Comparison of ENCODE assay signal across 8 cellular contexts in the genomic region with DNA sequence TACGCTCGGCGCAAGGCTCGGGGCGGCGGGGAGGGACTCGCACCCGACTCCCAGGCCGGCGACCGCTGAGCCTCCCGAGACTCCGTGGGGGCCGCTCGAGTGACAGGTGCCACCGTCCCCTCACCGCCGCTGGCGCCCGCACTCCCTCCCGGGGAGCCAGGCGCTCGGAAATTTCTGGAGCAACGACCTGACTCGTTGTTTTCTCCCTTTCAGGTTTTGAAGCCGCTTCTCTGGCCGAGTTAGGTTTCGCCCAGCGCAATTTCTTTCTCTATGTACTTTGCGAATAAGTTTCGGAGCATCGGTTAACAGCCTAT.
DNase-seq lines count a peak whose midpoint lies in the region; ATAC-seq, FAIRE-seq and TF ChIP-seq lines count a peak whose summit lies in the region.
"Not testable (repeated sequence)": the region's sequence is repeated elsewhere in the genome, so short reads cannot be mapped to it uniquely, and the experiment has no call there.

No MANE protein-coding gene starts in this region.

- not testable (repeated sequence) for H3K79me2 ChIP-seq in GM23248 (ENCODE audit: insufficient read depth); K562 (ENCODE audit: control insufficient read depth, insufficient read depth, low read length)

- peak overlapping the region; percentile 74 for H3K9ac ChIP-seq in GM23248
- H3K9ac ChIP-seq in K562 (ENCODE audit: insufficient read depth in 1 of 2, low read depth in 2 of 2, low read length in 2 of 2), result peak overlapping the region; percentile 34 to 84; a peak in 3 of 4 replicates

- POLR2A ChIA-PET in BJ (lab: Charles Lee); activated CD4-positive, alpha-beta T cell treated with anti-CD3 and anti-CD28 coated beads for 36 hours (lab: Charles Lee); K562 (lab: Yijun Ruan, JAX); naive thymus-derived CD8-positive, alpha-beta T cell (lab: Charles Lee): not testable (repeated sequence)

- H3K4me1 Mint-ChIP-seq in activated CD4-positive, alpha-beta T cell treated with anti-CD3 and anti-CD28 coated beads for 36 hours, result not testable (repeated sequence)
- H3K4me1 Mint-ChIP-seq in naive thymus-derived CD8-positive, alpha-beta T cell, result peaks cover 9 to 25% (median 15%) of the 10 kb centered on the region in 4 donors

- H3K4me3 ChIP-seq in BJ (ENCODE audit: low read depth, low read length) (peak overlapping the region; percentile 72), GM23248 (peak overlapping the region; percentile 82), NB4 (ENCODE audit: low read depth, low read length) (peak overlapping the region; percentile 67), K562 (peak overlapping the region; percentile 55)

- not testable (repeated sequence) for TF ChIP-seq CTCF in BJ (IDR thresholded peaks at IDR 0.05; ENCODE audit: insufficient read depth, low read depth, low read length); NB4 (IDR thresholded peaks at IDR 0.05; ENCODE audit: low read depth, low read length); K562 (IDR thresholded peaks at IDR 0.05 in 2 of 3, conservative IDR thresholded peaks at IDR 0.05 in 1 of 3; ENCODE audit: insufficient read depth in 2 of 3, low read depth in 1 of 3, low read length in 3 of 3)

- ATAC-seq in activated CD4-positive, alpha-beta T cell treated with anti-CD3 and anti-CD28 coated beads for 36 hours; K562; Right ventricle myocardium inferior: not testable (repeated sequence)
- peak; percentile 23 to 29 for ATAC-seq in naive thymus-derived CD8-positive, alpha-beta T cell

- not testable (repeated sequence) for H4K20me1 ChIP-seq in GM23248 (ENCODE audit: insufficient read depth); K562 (replicated peaks; ENCODE audit: control insufficient read depth, insufficient read depth, low read length)

- not testable (repeated sequence) for H3K27me3 Mint-ChIP-seq in activated CD4-positive, alpha-beta T cell treated with anti-CD3 and anti-CD28 coated beads for 36 hours; naive thymus-derived CD8-positive, alpha-beta T cell

- H3K4me2 ChIP-seq in GM23248 (ENCODE audit: unreplicated experiment) (peak overlapping the region; percentile 95), K562 (ENCODE audit: insufficient read depth, low read length) (peak overlapping the region; percentile 58; the same call in 1 of the 2 replicates)

- H3K9me1 ChIP-seq in K562 (ENCODE audit: control insufficient read depth, insufficient read depth, low read length), result not testable (repeated sequence)

- WGBS in GM23248 (ENCODE audit: low coverage in 1 of 2, low lambda C conversion rate in 2 of 2, missing lambda C conversion rate in 2 of 2), 2 experiments, result 1 to 3% methylated on average over 17 to 30 of the region's 32 CpGs
- 0% methylated on average over 1 of the region's 32 CpGs for WGBS in K562 (ENCODE audit: insufficient coverage, low coverage, missing lambda C conversion rate)

- peak overlapping the region; percentile 86 for H2AFZ ChIP-seq in GM23248
- peak overlapping the region; percentile 80 for H2AFZ ChIP-seq in K562 (ENCODE audit: low read depth, low read length)

- not testable (repeated sequence) for H3K27ac ChIP-seq in GM23248; K562 (ENCODE audit: extremely low read depth, low read depth, low read length)

- H3K9me2 ChIP-seq in GM23248 (ENCODE audit: insufficient read depth), result not testable (repeated sequence)

- H3K9me3 Mint-ChIP-seq in activated CD4-positive, alpha-beta T cell treated with anti-CD3 and anti-CD28 coated beads for 36 hours (ENCODE audit: low read depth); naive thymus-derived CD8-positive, alpha-beta T cell: not testable (repeated sequence)

- peak; percentile 49 for FAIRE-seq in K562 (lab: Jason Lieb, UNC)

- TF ChIP-seq POLR2A in NB4 (IDR thresholded peaks at IDR 0.05; ENCODE audit: extremely low read depth, insufficient read length); K562 (conservative IDR thresholded peaks at IDR 0.05): not testable (repeated sequence)

- H3K4me1 ChIP-seq in GM23248 (ENCODE audit: insufficient read depth); K562 (replicated peaks in 1 of 2; ENCODE audit: control insufficient read depth in 2 of 2, insufficient read depth in 2 of 2, low read length in 2 of 2): not testable (repeated sequence)

- H3K36me3 Mint-ChIP-seq in activated CD4-positive, alpha-beta T cell treated with anti-CD3 and anti-CD28 coated beads for 36 hours (ENCODE audit: low read depth), result peaks cover 16% of the 10 kb centered on the region
- H3K36me3 Mint-ChIP-seq in naive thymus-derived CD8-positive, alpha-beta T cell, result peaks cover 0 to 25% (median 10%) of the 10 kb centered on the region in 3 donors

- not testable (repeated sequence) for H3K27me3 ChIP-seq in BJ (ENCODE audit: control insufficient read depth, insufficient read depth, low read length); GM23248 (replicated peaks; ENCODE audit: insufficient read depth); K562 (ENCODE audit: control insufficient read depth in 2 of 2, insufficient read depth in 2 of 2, low read length in 2 of 2)

- H3K36me3 ChIP-seq in BJ (ENCODE audit: control insufficient read depth, insufficient read depth, low read length); GM23248 (ENCODE audit: low read depth); K562 (ENCODE audit: control insufficient read depth, insufficient read depth, low read length): not testable (repeated sequence)

- not testable (repeated sequence) for H3F3A ChIP-seq in GM23248 (ENCODE audit: insufficient read depth)

- intact Hi-C loops in activated CD4-positive, alpha-beta T cell treated with anti-CD3 and anti-CD28 coated beads for 36 hours (cut with DNase I, micrococcal nuclease), result loop anchor here (1.0 to 5.0 kb wide), 7 partner anchors 63 to 1142 kb away; a partner anchor contains a TSS
- intact Hi-C loops in K562 (cut with micrococcal nuclease); Right ventricle myocardium inferior (cut with DNase I): not testable (repeated sequence)

- not testable (repeated sequence) for BruUV-seq in K562 (replicated peaks; lab: Mats Ljungman, UMichigan)

- DNase-seq in BJ (ENCODE audit: low read depth); NB4 (ENCODE audit: low read depth); K562 (ENCODE audit: extremely low read depth in 1 of 4, low spot score in 3 of 4): not testable (repeated sequence)
- DNase-seq in GM23248 (peak; percentile 29), Right ventricle myocardium inferior (ENCODE audit: missing footprints) (peak; percentile 67)
- peak; percentile 56 for DNase-seq in activated CD4-positive, alpha-beta T cell treated with anti-CD3 and anti-CD28 coated beads for 36 hours
- peak in 6 of 10 donors; percentile 4 to 56 (median 46) for DNase-seq in naive thymus-derived CD8-positive, alpha-beta T cell
- DNase-seq in stimulated activated CD4-positive, alpha-beta T cell treated with anti-CD3 and anti-CD28 coated beads, TNF-alpha, amount 100 ng/mL, for 4 hours (ENCODE audit: low read depth in 3 of 3), result peak; percentile 1 to 19 (median 5)

- peak overlapping the region; percentile 84 for H3K4me3 Mint-ChIP-seq in activated CD4-positive, alpha-beta T cell treated with anti-CD3 and anti-CD28 coated beads for 36 hours
- peak overlapping the region in 9 of 10 donors; percentile 82 to 92 (median 88) for H3K4me3 Mint-ChIP-seq in naive thymus-derived CD8-positive, alpha-beta T cell

- TF ChIP-seq RAD21 in K562 (CRISPR knock-in tag; conservative IDR thresholded peaks at IDR 0.05 in 1 of 2, IDR thresholded peaks at IDR 0.05 in 1 of 2), result not testable (repeated sequence)

- peak overlapping the region; percentile 78 for H3K27ac Mint-ChIP-seq in activated CD4-positive, alpha-beta T cell treated with anti-CD3 and anti-CD28 coated beads for 36 hours
- H3K27ac Mint-ChIP-seq in naive thymus-derived CD8-positive, alpha-beta T cell, result peak overlapping the region; percentile 73 to 94 (median 88)

- H3K9me3 ChIP-seq in GM23248 (ENCODE audit: low read depth); K562 (replicated peaks; ENCODE audit: control insufficient read depth, insufficient read depth, low read depth, low read length): not testable (repeated sequence)

- CTCF ChIA-PET in BJ (lab: Yijun Ruan, JAX); activated CD4-positive, alpha-beta T cell treated with anti-CD3 and anti-CD28 coated beads for 36 hours (lab: Charles Lee); K562 (lab: Yijun Ruan, JAX; ENCODE audit: low intra/inter-chr PET ratio): not testable (repeated sequence)

- in situ Hi-C loops in GM23248 (cut with MboI), result not testable (repeated sequence)
- in situ Hi-C loops in K562 (cut with MboI), result loop anchor here (5.0 to 25.0 kb wide), 2 partner anchors 432 to 1993 kb away; no protein-coding TSS in a partner anchor

- not testable (repeated sequence) for TF ChIP-seq EP300 in K562 (IDR thresholded peaks at IDR 0.05; ENCODE audit: low read length)

TF ChIP-seq in K562, 482 proteins besides CTCF, POLR2A, EP300 and RAD21 (continues in another document):
- peak; percentile 7; the same call in 1 of the 2 replicates for TF ChIP-seq PHF8 (IDR thresholded peaks at IDR 0.05; ENCODE audit: borderline replicate concordance, low read length)
